ENCODE assay signal across 14 cellular contexts in genomic region chr16:28208131-28208530, GRCh38. TPM values are rescaled to one million over a fixed set of nuclear protein-coding genes. Genes with fewer than 3 reads are reported as not detected.
DNase-seq lines count a peak whose midpoint lies in the region; ATAC-seq and TF ChIP-seq lines count a peak whose summit lies in the region.
"Had no signal": no experiment of that assay in that cellular context is flagged by ENCODE, and none has a peak within 500 bp of the region (broad histone marks: within the 10 kb centered on the region; RNA-seq: fewer than 3 reads in every experiment).

No MANE protein-coding gene starts in this region.

- H3K27ac ChIP-seq in BLaER1 treated with 17β-estradiol and CSF1 and Interleukin-3, amounts not matched to agents 10 nM and 100 nM = no peak overlapping the region
- H3K27ac ChIP-seq in CD8-positive, alpha-beta T cell (ENCODE audit: low read depth, low read length) = no peak overlapping the region
- no peak overlapping the region for H3K27ac ChIP-seq in suprapubic skin
- H3K27ac ChIP-seq: parathyroid adenoma had no signal

- H3K36me3 Mint-ChIP-seq in CD8-positive, alpha-beta T cell = peaks cover 41% of the 10 kb centered on the region
- H3K36me3 Mint-ChIP-seq in activated CD4-positive, alpha-beta memory T cell treated with anti-CD3 and anti-CD28 coated beads, Interleukin-2, amount 10 ng/mL, durations not matched to agents 7 days and 5 days (ENCODE audit: low read depth) = peaks cover 40% of the 10 kb centered on the region
- peaks cover 4% of the 10 kb centered on the region for H3K36me3 Mint-ChIP-seq in glutamatergic neuron (ENCODE audit: unreplicated experiment)

- WGBS in suprapubic skin = 98% methylated on average over 4 of the region's 4 CpGs

- peaks cover 69 to 81% (median 78%) of the 10 kb centered on the region in 11 experiments; a peak in 21 of 22 replicates for H4K20me1 ChIP-seq in BLaER1 treated with 17β-estradiol and CSF1 and Interleukin-3, amounts not matched to agents 10 nM and 100 nM

- no peaks in the 10 kb centered on the region for H3K27me3 ChIP-seq in BLaER1 treated with 17β-estradiol and CSF1 and Interleukin-3, amounts not matched to agents 10 nM and 100 nM
- no peaks in the 10 kb centered on the region for H3K27me3 ChIP-seq in CD8-positive, alpha-beta T cell (ENCODE audit: insufficient read depth, low read length)
- H3K27me3 ChIP-seq in suprapubic skin = no peaks in the 10 kb centered on the region

- peaks cover 58 to 73% (median 69%) of the 10 kb centered on the region in 11 experiments for H3K36me3 ChIP-seq in BLaER1 treated with 17β-estradiol and CSF1 and Interleukin-3, amounts not matched to agents 10 nM and 100 nM
- H3K36me3 ChIP-seq in CD8-positive, alpha-beta T cell (ENCODE audit: insufficient read depth, low read length) = peaks cover 28% of the 10 kb centered on the region
- H3K36me3 ChIP-seq in suprapubic skin = peaks cover 28% of the 10 kb centered on the region

- no peak for TF ChIP-seq EP300 in suprapubic skin (IDR thresholded peaks at IDR 0.05)

- peak overlapping the region; percentile 87 for H3K27ac Mint-ChIP-seq in CD8-positive, alpha-beta T cell
- no peak overlapping the region for H3K27ac Mint-ChIP-seq in activated CD4-positive, alpha-beta memory T cell treated with anti-CD3 and anti-CD28 coated beads, Interleukin-2, amount 10 ng/mL, durations not matched to agents 7 days and 5 days
- H3K27ac Mint-ChIP-seq in glutamatergic neuron (ENCODE audit: unreplicated experiment) = no peak overlapping the region

- H3K4me1 ChIP-seq in BLaER1 treated with 17β-estradiol and CSF1 and Interleukin-3, amounts not matched to agents 10 nM and 100 nM = peaks cover 35 to 82% (median 51%) of the 10 kb centered on the region in 10 experiments
- peaks cover 68% of the 10 kb centered on the region for H3K4me1 ChIP-seq in CD8-positive, alpha-beta T cell (ENCODE audit: insufficient read depth, low read length)
- H3K4me1 ChIP-seq in suprapubic skin = peaks cover 46% of the 10 kb centered on the region

- peak overlapping the region in 2 of 11 experiments; percentile 51 to 95; a peak in 2 of 22 replicates for H3K9ac ChIP-seq in BLaER1 treated with 17β-estradiol and CSF1 and Interleukin-3, amounts not matched to agents 10 nM and 100 nM
- H3K9ac ChIP-seq: parathyroid adenoma had no signal

- CTCF ChIA-PET in CD8-positive, alpha-beta T cell (lab: Charles Lee) = interaction anchor here (0.6 to 16.5 kb wide), 7 partner anchors 10 to 72 kb away, joined by 3 to 394 read pairs (median 4); no protein-coding TSS in a partner anchor
- CTCF ChIA-PET in activated CD4-positive, alpha-beta memory T cell treated with anti-CD3 and anti-CD28 coated beads, Interleukin-2, amount 10 ng/mL, durations not matched to agents 7 days and 5 days (lab: Charles Lee) = interaction anchor here (1.0 to 5.2 kb wide), 5 partner anchors 10 to 67 kb away, joined by 4 to 37 read pairs (median 13); no protein-coding TSS in a partner anchor

- peak overlapping the region; percentile 73 to 98 (median 95); a peak in 21 of 22 replicates for H3K4me2 ChIP-seq in BLaER1 treated with 17β-estradiol and CSF1 and Interleukin-3, amounts not matched to agents 10 nM and 100 nM

- H3K27me3 Mint-ChIP-seq in CD8-positive, alpha-beta T cell (ENCODE audit: low read depth) = no peaks in the 10 kb centered on the region
- no peaks in the 10 kb centered on the region for H3K27me3 Mint-ChIP-seq in activated CD4-positive, alpha-beta memory T cell treated with anti-CD3 and anti-CD28 coated beads, Interleukin-2, amount 10 ng/mL, durations not matched to agents 7 days and 5 days
- peaks cover 7% of the 10 kb centered on the region for H3K27me3 Mint-ChIP-seq in glutamatergic neuron (ENCODE audit: unreplicated experiment)

- no peak for DNase-seq in CD8-positive, alpha-beta T cell
- DNase-seq in activated CD4-positive, alpha-beta memory T cell treated with anti-CD3 and anti-CD28 coated beads, Interleukin-2, amount 10 ng/mL, durations not matched to agents 7 days and 5 days = no peak
- DNase-seq in glutamatergic neuron (no peak), suprapubic skin (ENCODE audit: low spot score in 2 of 2) (no peak)
- DNase-seq: C1 segment of cervical spinal cord; central memory CD4-positive, alpha-beta T cell; DMS79 treated with DMSO at 0.1 percent for 48 hours; left cardiac atrium; NCI-H2081 treated with DMSO at 0.1 percent for 48 hours; trophoblast cell had no signal

- TF ChIP-seq POLR2A in suprapubic skin (IDR thresholded peaks at IDR 0.05) = no peak

- H3K4me1 Mint-ChIP-seq in CD8-positive, alpha-beta T cell (ENCODE audit: low read depth) = peaks cover 46% of the 10 kb centered on the region
- H3K4me1 Mint-ChIP-seq in activated CD4-positive, alpha-beta memory T cell treated with anti-CD3 and anti-CD28 coated beads, Interleukin-2, amount 10 ng/mL, durations not matched to agents 7 days and 5 days = peaks cover 41% of the 10 kb centered on the region
- H3K4me1 Mint-ChIP-seq in glutamatergic neuron (ENCODE audit: low read depth, unreplicated experiment) = peaks cover 8% of the 10 kb centered on the region

- POLR2A ChIA-PET in CD8-positive, alpha-beta T cell (lab: Charles Lee) = interaction anchor here (1.1 to 2.2 kb wide), 6 partner anchors 14 to 71 kb away, joined by 3 to 8 read pairs (median 6); no protein-coding TSS in a partner anchor
- POLR2A ChIA-PET in activated CD4-positive, alpha-beta memory T cell treated with anti-CD3 and anti-CD28 coated beads, Interleukin-2, amount 10 ng/mL, durations not matched to agents 7 days and 5 days (lab: Charles Lee) = interaction anchor here (1.8 to 7.2 kb wide), 5 partner anchors 11 to 68 kb away, joined by 4 to 208 read pairs (median 7); no protein-coding TSS in a partner anchor

- no peak for ATAC-seq in CD8-positive, alpha-beta T cell
- ATAC-seq in GM21825 (IDR thresholded peaks at IDR 0.05; ENCODE audit: unreplicated experiment) = no peak
- ATAC-seq in HG03039 (IDR thresholded peaks at IDR 0.05; ENCODE audit: unreplicated experiment) = no peak
- ATAC-seq: left cardiac atrium had no signal

- no peak for TF ChIP-seq CTCF in CD8-positive, alpha-beta T cell (IDR thresholded peaks at IDR 0.05)
- TF ChIP-seq CTCF in glutamatergic neuron (IDR thresholded peaks at IDR 0.05; ENCODE audit: partially characterized antibody, unreplicated experiment) (no peak), suprapubic skin (IDR thresholded peaks at IDR 0.05) (no peak)

- no peaks in the 10 kb centered on the region for H3K9me3 Mint-ChIP-seq in CD8-positive, alpha-beta T cell
- H3K9me3 Mint-ChIP-seq in activated CD4-positive, alpha-beta memory T cell treated with anti-CD3 and anti-CD28 coated beads, Interleukin-2, amount 10 ng/mL, durations not matched to agents 7 days and 5 days = no peaks in the 10 kb centered on the region
- H3K9me3 Mint-ChIP-seq in glutamatergic neuron (ENCODE audit: unreplicated experiment) = peaks cover 7% of the 10 kb centered on the region

- peak overlapping the region; percentile 90 for H3K4me3 Mint-ChIP-seq in CD8-positive, alpha-beta T cell
- H3K4me3 Mint-ChIP-seq in activated CD4-positive, alpha-beta memory T cell treated with anti-CD3 and anti-CD28 coated beads, Interleukin-2, amount 10 ng/mL, durations not matched to agents 7 days and 5 days = peak overlapping the region; percentile 76
- peak overlapping the region; percentile 30 for H3K4me3 Mint-ChIP-seq in glutamatergic neuron (ENCODE audit: unreplicated experiment)

- no peaks in the 10 kb centered on the region for H3K9me3 ChIP-seq in BLaER1 treated with 17β-estradiol and CSF1 and Interleukin-3, amounts not matched to agents 10 nM and 100 nM (replicated peaks in 1 of 11)
- H3K9me3 ChIP-seq in CD8-positive, alpha-beta T cell (ENCODE audit: low read length) = no peaks in the 10 kb centered on the region
- H3K9me3 ChIP-seq in suprapubic skin = no peaks in the 10 kb centered on the region

- H3K4me3 ChIP-seq in BLaER1 treated with 17β-estradiol and CSF1 and Interleukin-3, amounts not matched to agents 10 nM and 100 nM = peak overlapping the region in 3 of 10 experiments; percentile 78 to 97 (median 95); a peak in 6 of 20 replicates
- H3K4me3 ChIP-seq in CD8-positive, alpha-beta T cell (ENCODE audit: low read depth, low read length) = peak overlapping the region; percentile 5
- no peak overlapping the region for H3K4me3 ChIP-seq in suprapubic skin

- intact Hi-C loops in CD8-positive, alpha-beta T cell (cut with DNase I, micrococcal nuclease) = no loop called here

RNA-seq across cellular contexts. Expression of gene XPO6, which starts 3.6 kb away (rescaled TPM):
- total RNA-seq in CD8-positive, alpha-beta T cell = 100 to 1,000 TPM; 355 to 369 TPM
- total RNA-seq in activated CD4-positive, alpha-beta memory T cell treated with anti-CD3 and anti-CD28 coated beads, Interleukin-2, amount 10 ng/mL, durations not matched to agents 7 days and 5 days = 100 to 1,000 TPM; 218 to 223 TPM
- total RNA-seq in glutamatergic neuron (ENCODE audit: unreplicated experiment) = 232 TPM
- 100 to 1,000 TPM in 1 of 4 donors, 10 to 100 TPM in 3; 78.6 to 161 (median 88.1) TPM for total RNA-seq in suprapubic skin

Comparison
In these comparisons a context has a peak if more than half of its experiments do, and no peak if none do; other contexts are left out.
1. H3K4me3 Mint-ChIP-seq: peak in every context shown above with its lines; median percentile 90 in CD8-positive, alpha-beta T cell; 76 in activated CD4-positive, alpha-beta memory T cell treated with anti-CD3 and anti-CD28 coated beads, Interleukin-2, amount 10 ng/mL, durations not matched to agents 7 days and 5 days; 30 in glutamatergic neuron.